1 cellular context compared by ENCODE assay signal in the genomic region with DNA sequence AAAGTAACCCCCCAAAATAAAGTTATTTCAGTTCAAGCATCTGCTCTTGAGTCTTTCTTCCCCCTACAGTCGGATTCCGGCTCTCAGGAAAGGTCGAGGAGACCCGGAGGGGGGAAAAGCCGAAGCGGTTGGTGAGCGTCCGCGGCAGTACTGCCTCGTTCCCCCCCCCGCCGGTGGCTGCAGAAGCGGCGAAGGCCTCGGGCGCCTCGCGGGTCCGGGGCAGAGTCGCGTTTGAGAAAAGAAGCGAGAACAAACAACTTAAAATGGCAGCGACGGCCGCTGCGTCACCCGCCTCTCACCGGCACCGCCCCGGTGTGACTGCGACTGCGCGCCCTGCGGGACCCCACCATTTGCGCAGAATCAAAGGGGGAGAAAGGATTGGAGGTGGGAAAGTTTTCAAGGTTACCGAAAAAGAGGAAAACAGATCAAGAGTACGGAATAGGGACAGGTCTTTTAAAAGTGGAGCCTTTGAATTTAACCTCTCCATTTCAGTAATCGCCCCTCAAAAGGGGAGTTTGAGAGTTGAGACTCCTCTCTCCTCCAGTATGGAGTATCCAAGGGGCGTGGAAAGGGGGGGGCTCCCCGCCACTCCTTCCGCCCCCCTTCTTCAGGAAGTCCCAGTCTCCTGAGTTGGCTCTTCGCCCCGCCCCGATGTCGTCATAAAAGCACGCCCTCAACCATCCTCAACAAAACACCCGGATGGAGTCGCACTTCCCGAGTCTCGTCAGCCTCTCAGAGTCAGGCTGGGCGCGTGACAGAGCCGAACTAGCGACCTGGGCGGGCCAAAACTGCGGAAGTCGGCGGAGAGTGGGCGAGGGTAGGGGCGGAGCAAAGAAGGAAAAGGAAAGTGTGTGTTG.
TF ChIP-seq lines count a peak whose summit lies in the region.

No MANE protein-coding gene starts in this region.

TF ChIP-seq in GM12878, 131 proteins besides CTCF, POLR2A, EP300 and RAD21 (continued from another document):
- TF ChIP-seq PBX3 (IDR thresholded peaks at IDR 0.05; ENCODE audit: insufficient replicate concordance, low read depth, low read length) = peak; percentile 12
- no peak for TF ChIP-seq HSF1 (IDR thresholded peaks at IDR 0.05; ENCODE audit: low read depth, low read length)
- TF ChIP-seq ATF3 (IDR thresholded peaks at IDR 0.05; ENCODE audit: borderline replicate concordance, extremely low read depth, low read depth, low read length) = no peak
- peak; percentile 49; the same call in 1 of the 2 replicates for TF ChIP-seq TCF12 (IDR thresholded peaks at IDR 0.05; ENCODE audit: low read depth, low read length)
- TF ChIP-seq PKNOX1 (IDR thresholded peaks at IDR 0.05) = peak; percentile 55; the same call in 1 of the 2 replicates
- TF ChIP-seq SUPT20H (IDR thresholded peaks at IDR 0.05; ENCODE audit: borderline replicate concordance, control insufficient read depth, low read depth, low read length) = no peak
- no peak for TF ChIP-seq SP1 (IDR thresholded peaks at IDR 0.05; ENCODE audit: low read depth, low read length)
- TF ChIP-seq CHD1 (IDR thresholded peaks at IDR 0.05; ENCODE audit: low read depth, low read length) = peak; percentile 99
- TF ChIP-seq EED (IDR thresholded peaks at IDR 0.05; ENCODE audit: low read depth) = no peak
- no peak for TF ChIP-seq CBX3 (IDR thresholded peaks at IDR 0.05; ENCODE audit: borderline replicate concordance, low read depth)
- TF ChIP-seq BMI1 (IDR thresholded peaks at IDR 0.05; ENCODE audit: borderline replicate concordance) = no peak
- TF ChIP-seq MYB (IDR thresholded peaks at IDR 0.05; ENCODE audit: borderline replicate concordance, low read depth, low read length) = no peak
- TF ChIP-seq RFX5 (IDR thresholded peaks at IDR 0.05; ENCODE audit: low read depth, low read length) = peak; percentile 48; the same call in 1 of the 2 replicates
- peak; percentile 38 for TF ChIP-seq TARDBP (IDR thresholded peaks at IDR 0.05; ENCODE audit: borderline replicate concordance)
- TF ChIP-seq NFYA (IDR thresholded peaks at IDR 0.05; ENCODE audit: borderline replicate concordance, low read depth, low read length) = no peak
- TF ChIP-seq ZZZ3 (IDR thresholded peaks at IDR 0.05; ENCODE audit: control insufficient read depth, insufficient read length, low read depth) = no peak
- TF ChIP-seq, protein P1, sequence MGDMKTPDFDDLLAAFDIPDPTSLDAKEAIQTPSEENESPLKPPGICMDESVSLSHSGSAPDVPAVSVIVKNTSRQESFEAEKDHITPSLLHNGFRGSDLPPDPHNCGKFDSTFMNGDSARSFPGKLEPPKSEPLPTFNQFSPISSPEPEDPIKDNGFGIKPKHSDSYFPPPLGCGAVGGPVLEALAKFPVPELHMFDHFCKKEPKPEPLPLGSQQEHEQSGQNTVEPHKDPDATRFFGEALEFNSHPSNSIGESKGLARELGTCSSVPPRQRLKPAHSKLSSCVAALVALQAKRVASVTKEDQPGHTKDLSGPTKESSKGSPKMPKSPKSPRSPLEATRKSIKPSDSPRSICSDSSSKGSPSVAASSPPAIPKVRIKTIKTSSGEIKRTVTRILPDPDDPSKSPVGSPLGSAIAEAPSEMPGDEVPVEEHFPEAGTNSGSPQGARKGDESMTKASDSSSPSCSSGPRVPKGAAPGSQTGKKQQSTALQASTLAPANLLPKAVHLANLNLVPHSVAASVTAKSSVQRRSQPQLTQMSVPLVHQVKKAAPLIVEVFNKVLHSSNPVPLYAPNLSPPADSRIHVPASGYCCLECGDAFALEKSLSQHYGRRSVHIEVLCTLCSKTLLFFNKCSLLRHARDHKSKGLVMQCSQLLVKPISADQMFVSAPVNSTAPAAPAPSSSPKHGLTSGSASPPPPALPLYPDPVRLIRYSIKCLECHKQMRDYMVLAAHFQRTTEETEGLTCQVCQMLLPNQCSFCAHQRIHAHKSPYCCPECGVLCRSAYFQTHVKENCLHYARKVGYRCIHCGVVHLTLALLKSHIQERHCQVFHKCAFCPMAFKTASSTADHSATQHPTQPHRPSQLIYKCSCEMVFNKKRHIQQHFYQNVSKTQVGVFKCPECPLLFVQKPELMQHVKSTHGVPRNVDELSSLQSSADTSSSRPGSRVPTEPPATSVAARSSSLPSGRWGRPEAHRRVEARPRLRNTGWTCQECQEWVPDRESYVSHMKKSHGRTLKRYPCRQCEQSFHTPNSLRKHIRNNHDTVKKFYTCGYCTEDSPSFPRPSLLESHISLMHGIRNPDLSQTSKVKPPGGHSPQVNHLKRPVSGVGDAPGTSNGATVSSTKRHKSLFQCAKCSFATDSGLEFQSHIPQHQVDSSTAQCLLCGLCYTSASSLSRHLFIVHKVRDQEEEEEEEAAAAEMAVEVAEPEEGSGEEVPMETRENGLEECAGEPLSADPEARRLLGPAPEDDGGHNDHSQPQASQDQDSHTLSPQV (IDR thresholded peaks at IDR 0.05) = no peak
- TF ChIP-seq ZNF217 (IDR thresholded peaks at IDR 0.05) = no peak
- TF ChIP-seq SREBF2 (IDR thresholded peaks at IDR 0.05; ENCODE audit: low read length) = no peak
- TF ChIP-seq MAX (IDR thresholded peaks at IDR 0.05; ENCODE audit: low read depth, low read length) = no peak
- no peak for TF ChIP-seq ZSCAN29 (IDR thresholded peaks at IDR 0.05)
- 0 out of 2 replicates have a peak, but pooled peaks have one; percentile 29 for TF ChIP-seq MEF2A (IDR thresholded peaks at IDR 0.05; ENCODE audit: insufficient read depth, low read depth, low read length)
- TF ChIP-seq USF1 (IDR thresholded peaks at IDR 0.05; ENCODE audit: borderline replicate concordance, extremely low read length, insufficient read depth, low read depth, low read length) = no peak
- TF ChIP-seq MTA2 (IDR thresholded peaks at IDR 0.05; ENCODE audit: low read depth) = no peak; the same call in none of the 2 replicates
- peak; percentile 97 for TF ChIP-seq SMAD5 (IDR thresholded peaks at IDR 0.05; ENCODE audit: low read depth)
- peak; percentile 98 for TF ChIP-seq SREBF1 (IDR thresholded peaks at IDR 0.05; ENCODE audit: low read length)
- peak; percentile 89 for TF ChIP-seq HDAC6 (IDR thresholded peaks at IDR 0.05; ENCODE audit: unreplicated experiment)
- peak; percentile 100 for TF ChIP-seq KLF5 (IDR thresholded peaks at IDR 0.05; ENCODE audit: partially characterized antibody)
- TF ChIP-seq ASH2L (IDR thresholded peaks at IDR 0.05; ENCODE audit: borderline replicate concordance, low read depth) = 0 out of 2 replicates have a peak, but pooled peaks have one; percentile 79
